ENCODE assay signal across 16 cellular contexts in the genomic region with DNA sequence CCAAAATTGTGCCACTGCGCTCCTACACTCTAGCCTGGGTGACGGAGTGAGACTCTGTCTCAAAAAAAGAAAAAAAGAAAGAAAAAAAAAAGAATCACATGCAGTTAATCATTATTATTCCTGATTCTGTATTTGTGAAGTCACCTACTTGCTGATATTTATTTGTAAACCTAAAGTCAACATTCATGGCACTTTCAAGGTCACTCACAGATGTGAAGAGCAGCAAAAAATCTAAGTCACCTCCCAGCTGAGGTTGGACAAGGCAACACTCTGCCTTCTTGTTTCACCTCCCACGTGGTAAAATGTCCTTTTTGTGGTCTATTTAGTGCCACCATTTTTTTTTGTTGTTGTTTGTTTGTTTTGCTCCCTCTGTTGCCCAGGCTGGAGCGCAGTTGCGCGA. TPM values are rescaled to one million over a fixed set of nuclear protein-coding genes. Genes with fewer than 3 reads are reported as not detected.
DNase-seq lines count a peak whose midpoint lies in the region; ATAC-seq and TF ChIP-seq lines count a peak whose summit lies in the region.
"Had no signal": no experiment of that assay in that cellular context is flagged by ENCODE, and none has a peak within 500 bp of the region (broad histone marks: within the 10 kb centered on the region; RNA-seq: fewer than 3 reads in every experiment).

No MANE protein-coding gene starts in this region.

- DNase-seq in activated CD4-positive, alpha-beta T cell treated with anti-CD3 and anti-CD28 coated beads, Interleukin-2, amount 10 ng/mL, durations not matched to agents 24 days and 14 days, result no peak
- DNase-seq in activated CD4-positive, alpha-beta T cell treated with anti-CD3 and anti-CD28 coated beads, Interleukin-2, amount 50 U/mL, for 4 hours, result no peak
- no peak for DNase-seq in CD4-positive, alpha-beta T cell
- DNase-seq in central memory CD8-positive, alpha-beta T cell (ENCODE audit: low spot score in 2 of 2), result no peak
- no peak for DNase-seq in naive thymus-derived CD4-positive, alpha-beta T cell
- DNase-seq in T1000 (lab: John Stamatoyannopoulos, UW), result no peak
- DNase-seq in NCI-H187 (lab: John Stamatoyannopoulos, UW), result no peak
- DNase-seq: Caco-2, NCI-H1105 treated with DMSO at 0.1 percent for 48 hours, NCI-H1694 treated with DMSO at 0.1 percent for 48 hours, NCI-H226, NCI-H524 treated with DMSO at 0.1 percent for 48 hours had no signal

- H3K4me1 ChIP-seq in naive thymus-derived CD4-positive, alpha-beta T cell (ENCODE audit: control insufficient read depth in 2 of 2, insufficient read depth in 2 of 2, low read length in 2 of 2), result peaks cover 26% of the 10 kb centered on the region in 2 donors
- H3K4me1 ChIP-seq: Caco-2 had no signal

- H3K9me3 Mint-ChIP-seq in activated CD4-positive, alpha-beta T cell treated with anti-CD3 and anti-CD28 coated beads, Interleukin-2, amount 10 ng/mL, durations not matched to agents 24 days and 14 days, result no peaks in the 10 kb centered on the region
- no peaks in the 10 kb centered on the region for H3K9me3 Mint-ChIP-seq in CD4-positive, alpha-beta T cell
- no peaks in the 10 kb centered on the region for H3K9me3 Mint-ChIP-seq in central memory CD8-positive, alpha-beta T cell
- H3K9me3 Mint-ChIP-seq in naive thymus-derived CD4-positive, alpha-beta T cell, result peaks cover 0 to 2% (median 0%) of the 10 kb centered on the region in 11 donors
- H3K9me3 Mint-ChIP-seq: CD14-positive monocyte, IgD-negative memory B cell had no signal

- H3K27me3 ChIP-seq in CD4-positive, alpha-beta T cell (ENCODE audit: control insufficient read depth, insufficient read depth, low read length), result no peaks in the 10 kb centered on the region
- no peaks in the 10 kb centered on the region for H3K27me3 ChIP-seq in naive thymus-derived CD4-positive, alpha-beta T cell (ENCODE audit: control insufficient read depth in 2 of 2, insufficient read depth in 2 of 2, low read length in 2 of 2)

- ATAC-seq in CD4-positive, alpha-beta T cell (ENCODE audit: poor library complexity), result no peak
- ATAC-seq in central memory CD8-positive, alpha-beta T cell (replicated peaks; ENCODE audit: extremely low read depth, poor library complexity, severe bottlenecking), result no peak
- ATAC-seq in naive thymus-derived CD4-positive, alpha-beta T cell, result no peak
- ATAC-seq in GM19035 (IDR thresholded peaks at IDR 0.05; ENCODE audit: unreplicated experiment), result no peak

- H3K27ac ChIP-seq in CD4-positive, alpha-beta T cell (ENCODE audit: low read depth, low read length), result no peak overlapping the region
- H3K27ac ChIP-seq in naive thymus-derived CD4-positive, alpha-beta T cell (ENCODE audit: low read depth, low read length), result no peak overlapping the region

- peaks cover 2% of the 10 kb centered on the region for H3K27me3 Mint-ChIP-seq in activated CD4-positive, alpha-beta T cell treated with anti-CD3 and anti-CD28 coated beads, Interleukin-2, amount 10 ng/mL, durations not matched to agents 24 days and 14 days
- no peaks in the 10 kb centered on the region for H3K27me3 Mint-ChIP-seq in CD4-positive, alpha-beta T cell
- H3K27me3 Mint-ChIP-seq in central memory CD8-positive, alpha-beta T cell, result no peaks in the 10 kb centered on the region
- H3K27me3 Mint-ChIP-seq in naive thymus-derived CD4-positive, alpha-beta T cell, result peaks cover 0 to 4% (median 0%) of the 10 kb centered on the region in 5 donors
- H3K27me3 Mint-ChIP-seq: IgD-negative memory B cell had no signal

- POLR2A ChIA-PET in CD4-positive, alpha-beta T cell (lab: Charles Lee), result interaction anchor here (0.6 to 6.2 kb wide), 2 partner anchors 19 to 185 kb away, joined by 3 to 116 read pairs; no protein-coding TSS in a partner anchor
- POLR2A ChIA-PET in naive thymus-derived CD4-positive, alpha-beta T cell (lab: Charles Lee), result interaction anchor here (1.5 to 5.4 kb wide), 2 partner anchors 18 to 19 kb away, joined by 4 to 75 read pairs; no protein-coding TSS in a partner anchor

- no peak overlapping the region for H3K4me3 Mint-ChIP-seq in activated CD4-positive, alpha-beta T cell treated with anti-CD3 and anti-CD28 coated beads, Interleukin-2, amount 10 ng/mL, durations not matched to agents 24 days and 14 days
- H3K4me3 Mint-ChIP-seq in CD4-positive, alpha-beta T cell, result no peak overlapping the region
- no peak overlapping the region for H3K4me3 Mint-ChIP-seq in central memory CD8-positive, alpha-beta T cell
- peak overlapping the region in 1 of 10 donors; percentile 13 for H3K4me3 Mint-ChIP-seq in naive thymus-derived CD4-positive, alpha-beta T cell
- H3K4me3 Mint-ChIP-seq: CD14-positive monocyte, IgD-negative memory B cell had no signal

- intact Hi-C loops in activated CD4-positive, alpha-beta T cell treated with anti-CD3 and anti-CD28 coated beads, Interleukin-2, amount 10 ng/mL, durations not matched to agents 24 days and 14 days (cut with micrococcal nuclease), result no loop called here
- intact Hi-C loops in CD4-positive, alpha-beta T cell (cut with DNase I, micrococcal nuclease), result no loop called here
- intact Hi-C loops in naive thymus-derived CD4-positive, alpha-beta T cell (cut with micrococcal nuclease), result no loop called here

- H3K36me3 ChIP-seq in naive thymus-derived CD4-positive, alpha-beta T cell (ENCODE audit: control insufficient read depth in 2 of 3, insufficient read depth in 3 of 3, low read length in 3 of 3), result no peaks in the 10 kb centered on the region

- no peaks in the 10 kb centered on the region for H3K9me3 ChIP-seq in CD4-positive, alpha-beta T cell (ENCODE audit: control insufficient read depth, low read length)
- H3K9me3 ChIP-seq in naive thymus-derived CD4-positive, alpha-beta T cell (ENCODE audit: control insufficient read depth in 2 of 3, low read length in 3 of 3), result no peaks in the 10 kb centered on the region
- H3K9me3 ChIP-seq: Caco-2 had no signal

- peaks cover 31% of the 10 kb centered on the region for H3K4me1 Mint-ChIP-seq in activated CD4-positive, alpha-beta T cell treated with anti-CD3 and anti-CD28 coated beads, Interleukin-2, amount 10 ng/mL, durations not matched to agents 24 days and 14 days
- H3K4me1 Mint-ChIP-seq in CD4-positive, alpha-beta T cell (ENCODE audit: low read depth), result peaks cover 41% of the 10 kb centered on the region
- peaks cover 37% of the 10 kb centered on the region for H3K4me1 Mint-ChIP-seq in central memory CD8-positive, alpha-beta T cell
- H3K4me1 Mint-ChIP-seq in naive thymus-derived CD4-positive, alpha-beta T cell, result peaks cover 26 to 44% (median 38%) of the 10 kb centered on the region in 7 donors

- no peak overlapping the region for H3K4me3 ChIP-seq in naive thymus-derived CD4-positive, alpha-beta T cell (ENCODE audit: low read length)

- no peak for TF ChIP-seq CTCF in CD4-positive, alpha-beta T cell (IDR thresholded peaks at IDR 0.05)

- H3K27ac Mint-ChIP-seq in activated CD4-positive, alpha-beta T cell treated with anti-CD3 and anti-CD28 coated beads, Interleukin-2, amount 10 ng/mL, durations not matched to agents 24 days and 14 days, result peak overlapping the region; percentile 37
- peak overlapping the region; percentile 59 for H3K27ac Mint-ChIP-seq in CD4-positive, alpha-beta T cell
- peak overlapping the region; percentile 72 for H3K27ac Mint-ChIP-seq in central memory CD8-positive, alpha-beta T cell (ENCODE audit: low read depth)
- H3K27ac Mint-ChIP-seq in naive thymus-derived CD4-positive, alpha-beta T cell, result peak overlapping the region in 5 of 9 donors; percentile 13 to 74 (median 56)

- CTCF ChIA-PET in CD4-positive, alpha-beta T cell (lab: Charles Lee), result interaction anchor here (3.2 kb wide), 1 partner anchor 19 kb away, joined by 21 read pairs; no protein-coding TSS in a partner anchor
- CTCF ChIA-PET in naive thymus-derived CD4-positive, alpha-beta T cell (lab: Charles Lee), result no interaction called here

- H3K36me3 Mint-ChIP-seq in activated CD4-positive, alpha-beta T cell treated with anti-CD3 and anti-CD28 coated beads, Interleukin-2, amount 10 ng/mL, durations not matched to agents 24 days and 14 days (ENCODE audit: low read depth), result peaks cover 4% of the 10 kb centered on the region
- H3K36me3 Mint-ChIP-seq in CD4-positive, alpha-beta T cell (ENCODE audit: low read depth), result no peaks in the 10 kb centered on the region
- peaks cover 6% of the 10 kb centered on the region for H3K36me3 Mint-ChIP-seq in central memory CD8-positive, alpha-beta T cell (ENCODE audit: insufficient read depth)
- peaks cover 0 to 4% (median 0%) of the 10 kb centered on the region in 5 donors for H3K36me3 Mint-ChIP-seq in naive thymus-derived CD4-positive, alpha-beta T cell
- H3K36me3 Mint-ChIP-seq: CD14-positive monocyte, IgD-negative memory B cell had no signal

RNA-seq across cellular contexts. Expression of gene WDR88, which starts 26.5 kb away (rescaled TPM):
- total RNA-seq in activated CD4-positive, alpha-beta T cell treated with anti-CD3 and anti-CD28 coated beads, Interleukin-2, amount 10 ng/mL, durations not matched to agents 24 days and 14 days, result not detected in 2 replicates
- total RNA-seq in CD4-positive, alpha-beta T cell, result not detected
- under 1 TPM in 2 of 5 experiments, not detected in 3; 0.51 to 0.62 TPM for total RNA-seq in naive thymus-derived CD4-positive, alpha-beta T cell
- polyA plus RNA-seq in naive thymus-derived CD4-positive, alpha-beta T cell, result under 1 TPM; 0.15 to 0.24 TPM
- total RNA-seq: HT1080 had no signal
- polyA plus RNA-seq: CD14-positive monocyte had no signal

RNA-seq across cellular contexts. Expression of gene LRP3, which starts 35.8 kb away (rescaled TPM):
- total RNA-seq in activated CD4-positive, alpha-beta T cell treated with anti-CD3 and anti-CD28 coated beads, Interleukin-2, amount 10 ng/mL, durations not matched to agents 24 days and 14 days, result 0.23 and 0.43 TPM in 2 replicates
- under 1 TPM in 1 of 2 experiments, not detected in 1; 0.11 TPM for total RNA-seq in CD4-positive, alpha-beta T cell
- total RNA-seq in naive thymus-derived CD4-positive, alpha-beta T cell, result 1 to 10 TPM in 1 of 5 experiments, under 1 TPM in 3, not detected in 1; 0.34 to 2.6 (median 0.40) TPM
- polyA plus RNA-seq in naive thymus-derived CD4-positive, alpha-beta T cell, result not detected
- polyA plus RNA-seq: IgD-negative memory B cell had no signal
